Comparison of ENCODE assay signal across 8 cellular contexts in the genomic region with DNA sequence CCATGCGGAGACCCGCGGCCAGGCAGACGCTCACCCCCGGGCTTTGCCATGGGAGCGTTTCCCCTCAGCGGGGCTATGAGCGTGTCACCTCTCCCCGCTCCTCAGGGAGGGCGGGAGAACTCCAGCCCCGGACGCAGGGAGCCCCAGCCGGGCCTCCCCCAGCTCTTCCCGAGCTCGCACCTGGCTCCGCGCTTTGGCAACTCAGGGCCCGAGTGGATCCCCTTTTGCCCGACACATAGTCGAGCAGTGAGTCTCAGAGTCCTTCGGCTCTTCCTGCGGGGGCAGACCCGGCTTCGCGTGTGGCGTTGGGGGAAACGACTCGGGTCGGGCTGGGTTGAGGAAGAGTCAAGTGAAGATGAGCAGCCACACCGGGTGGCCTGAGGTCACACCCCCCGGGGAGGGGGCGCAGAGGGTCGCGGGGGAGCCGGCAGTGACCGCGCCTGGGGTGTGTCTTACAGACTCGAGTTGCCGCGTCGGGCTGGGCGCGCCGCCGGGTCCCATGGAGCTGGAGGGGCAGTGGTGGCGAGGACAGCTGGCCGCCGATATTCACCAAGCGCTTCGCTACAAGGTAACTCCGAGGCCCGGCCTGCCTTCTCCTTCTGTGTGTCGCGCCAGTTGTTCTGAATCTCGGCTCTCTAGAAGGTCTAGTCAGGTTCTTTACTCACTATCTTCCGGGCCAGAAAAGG. TPM values are rescaled to one million over a fixed set of nuclear protein-coding genes. Genes with fewer than 3 reads are reported as not detected.
DNase-seq lines count a peak whose midpoint lies in the region; ATAC-seq and TF ChIP-seq lines count a peak whose summit lies in the region.

No MANE protein-coding gene starts in this region.

- DNase-seq in CD4-positive, alpha-beta memory T cell, result peak; percentile 44 to 60 (median 56)
- DNase-seq in RPMI7951 (ENCODE audit: low read depth) (peak; percentile 31), activated gamma-delta T cell treated with Interleukin-2 at 50 U/mL for 16 hours (peak; percentile 39), foreskin melanocyte (peak; percentile 16), neural progenitor cell (ENCODE audit: low spot score) (peak; percentile 71), superior temporal gyrus (ENCODE audit: extremely low spot score) (peak; percentile 31)

- ATAC-seq in GM19395 (IDR thresholded peaks at IDR 0.05; ENCODE audit: unreplicated experiment) (peak; percentile 48), HG03460 (IDR thresholded peaks at IDR 0.05; ENCODE audit: unreplicated experiment) (peak; percentile 37)

- H3K4me1 ChIP-seq in CD4-positive, alpha-beta memory T cell (ENCODE audit: insufficient read depth, low read length), result peaks cover 19% of the 10 kb centered on the region
- H3K4me1 ChIP-seq in neural progenitor cell, result peaks cover 20% of the 10 kb centered on the region

- no peak for TF ChIP-seq CTCF in neural progenitor cell (IDR thresholded peaks at IDR 0.05)

- H3K9me3 ChIP-seq in CD4-positive, alpha-beta memory T cell (ENCODE audit: control insufficient read depth in 1 of 2, low read length in 2 of 2), result no peaks in the 10 kb centered on the region
- H3K9me3 ChIP-seq in neural progenitor cell (ENCODE audit: low read depth), result no peaks in the 10 kb centered on the region

- H3K27ac ChIP-seq in CD4-positive, alpha-beta memory T cell (ENCODE audit: low read depth, low read length), result peak overlapping the region; percentile 64
- peak overlapping the region; percentile 68 for H3K27ac ChIP-seq in neural progenitor cell

- POLR2A ChIA-PET in CD4-positive, alpha-beta memory T cell (lab: Charles Lee; ENCODE audit: partially characterized antibody), result interaction anchor here (0.6 to 2.6 kb wide), 8 partner anchors 31 to 387 kb away, joined by 3 to 25 read pairs (median 3); a partner anchor contains a TSS

- H3F3A ChIP-seq in neural progenitor cell (ENCODE audit: low read depth), result peaks cover 18% of the 10 kb centered on the region

- H3K36me3 Mint-ChIP-seq in CD4-positive, alpha-beta memory T cell, result peaks cover 14 to 24% of the 10 kb centered on the region in 2 donors
- peaks cover 19% of the 10 kb centered on the region for H3K36me3 Mint-ChIP-seq in neural progenitor cell

- H3K4me2 ChIP-seq in neural progenitor cell, result peak overlapping the region; percentile 87

- no peaks in the 10 kb centered on the region for H3K36me3 ChIP-seq in CD4-positive, alpha-beta memory T cell (ENCODE audit: insufficient read depth, low read length)
- no peaks in the 10 kb centered on the region for H3K36me3 ChIP-seq in neural progenitor cell

- H3K27me3 Mint-ChIP-seq in CD4-positive, alpha-beta memory T cell, result peaks cover 0 to 2% of the 10 kb centered on the region in 2 donors
- H3K27me3 Mint-ChIP-seq in neural progenitor cell (ENCODE audit: insufficient read depth, low read depth), result peaks cover 3% of the 10 kb centered on the region

- intact Hi-C loops in CD4-positive, alpha-beta memory T cell (cut with micrococcal nuclease), result loop anchor here (1.0 to 5.0 kb wide), 5 partner anchors 27 to 350 kb away; a partner anchor contains a TSS

- H3K9me3 Mint-ChIP-seq in CD4-positive, alpha-beta memory T cell, result no peaks in the 10 kb centered on the region
- no peaks in the 10 kb centered on the region for H3K9me3 Mint-ChIP-seq in neural progenitor cell

- peak overlapping the region; percentile 43 to 95 (median 92) for H3K27ac Mint-ChIP-seq in CD4-positive, alpha-beta memory T cell
- peak overlapping the region; percentile 88 for H3K27ac Mint-ChIP-seq in neural progenitor cell

- no peaks in the 10 kb centered on the region for H3K27me3 ChIP-seq in CD4-positive, alpha-beta memory T cell (ENCODE audit: insufficient read depth, low read length)
- peaks cover 11% of the 10 kb centered on the region for H3K27me3 ChIP-seq in neural progenitor cell

- H3K4me3 Mint-ChIP-seq in CD4-positive, alpha-beta memory T cell, result peak overlapping the region; percentile 91 to 96 (median 92)
- H3K4me3 Mint-ChIP-seq in neural progenitor cell, result peak overlapping the region; percentile 95

- H3K9ac ChIP-seq in neural progenitor cell, result peak overlapping the region; percentile 90

- CTCF ChIA-PET in CD4-positive, alpha-beta memory T cell (lab: Charles Lee; ENCODE audit: partially characterized antibody), result interaction anchor here (0.7 to 2.0 kb wide), 4 partner anchors 12 to 350 kb away, joined by 3 to 5 read pairs (median 3); a partner anchor contains a TSS

- H3K4me3 ChIP-seq in CD4-positive, alpha-beta memory T cell (ENCODE audit: low read length in 2 of 2), result peak overlapping the region; percentile 60 to 69
- H3K4me3 ChIP-seq in neural progenitor cell, result peak overlapping the region; percentile 89

- peak overlapping the region; percentile 63 for H2AFZ ChIP-seq in neural progenitor cell (replicated peaks)

- peaks cover 28 to 56% (median 41%) of the 10 kb centered on the region in 4 donors for H3K4me1 Mint-ChIP-seq in CD4-positive, alpha-beta memory T cell
- peaks cover 32% of the 10 kb centered on the region for H3K4me1 Mint-ChIP-seq in neural progenitor cell

- H4K20me1 ChIP-seq in neural progenitor cell (ENCODE audit: low read depth), result peaks cover 47% of the 10 kb centered on the region

- peaks cover 56% of the 10 kb centered on the region for H3K79me2 ChIP-seq in neural progenitor cell (ENCODE audit: low read depth)

RNA-seq across cellular contexts. Expression of a gene that starts 0.7 kb away (rescaled TPM):
- total RNA-seq in CD4-positive, alpha-beta memory T cell, result 1 to 10 TPM; 7.1 TPM
- polyA plus RNA-seq in CD4-positive, alpha-beta memory T cell, result 1 to 10 TPM in 1 of 2 donors, under 1 TPM in 1; 0.43 to 1.4 TPM
- total RNA-seq in RPMI7951 (2014; rRNA removed; shearing (Covaris generic)), result 3.7 and 4.1 TPM in 2 replicates
- 33.7 and 43.4 TPM in 2 replicates for total RNA-seq in neural progenitor cell (ENCODE audit: low replicate concordance)

Comparison
In these comparisons a context has a peak if more than half of its experiments do, and no peak if none do; other contexts are left out.
1. Peak in every context shown above with its lines: DNase-seq, ATAC-seq, H3K4me3 ChIP-seq and H3K27ac ChIP-seq.
2. DNase-seq: peak in every context shown above with its lines; median percentile 71 in neural progenitor cell; 56 in CD4-positive, alpha-beta memory T cell; 39 in activated gamma-delta T cell treated with Interleukin-2 at 50 U/mL for 16 hours; 31 in RPMI7951; 31 in superior temporal gyrus; 16 in foreskin melanocyte.